18 cellular contexts compared by ENCODE assay signal in the genomic region with DNA sequence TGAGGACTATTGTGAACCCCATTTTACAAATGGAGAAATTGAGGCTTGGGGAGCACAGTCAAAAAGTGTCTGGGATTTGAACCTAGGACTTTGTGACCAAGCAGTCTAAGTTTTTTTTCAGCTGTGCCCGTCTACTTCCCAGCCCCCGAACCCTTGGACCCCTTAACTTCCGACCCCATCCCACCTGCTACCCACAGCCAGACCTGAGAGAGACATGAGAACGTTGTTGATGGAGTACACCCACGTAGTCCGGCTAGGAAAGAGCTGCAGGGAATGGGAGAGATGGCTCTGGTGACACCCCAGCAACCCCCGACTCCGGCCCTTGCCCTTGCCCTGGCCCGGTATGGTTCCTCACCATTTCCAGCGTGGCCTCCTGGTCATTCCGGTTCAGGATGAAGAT. TPM values are rescaled to one million over a fixed set of nuclear protein-coding genes. Genes with fewer than 3 reads are reported as not detected.
DNase-seq lines count a peak whose midpoint lies in the region; ATAC-seq and TF ChIP-seq lines count a peak whose summit lies in the region.
"Had no signal": no experiment of that assay in that cellular context is flagged by ENCODE, and none has a peak within 500 bp of the region (broad histone marks: within the 10 kb centered on the region; RNA-seq: fewer than 3 reads in every experiment).

No MANE protein-coding gene starts in this region.

- no peak for TF ChIP-seq CTCF in upper lobe of left lung (IDR thresholded peaks at IDR 0.05)

- H3K27me3 Mint-ChIP-seq in activated naive CD8-positive, alpha-beta T cell treated with anti-CD3 and anti-CD28 coated beads for 36 hours = no peaks in the 10 kb centered on the region
- no peaks in the 10 kb centered on the region for H3K27me3 Mint-ChIP-seq in activated naive CD8-positive, alpha-beta T cell treated with anti-CD3 and anti-CD28 coated beads, Interleukin-2, amount 50 U/mL, for 24 hours
- H3K27me3 Mint-ChIP-seq in T-helper 17 cell = no peaks in the 10 kb centered on the region
- H3K27me3 Mint-ChIP-seq in central memory CD8-positive, alpha-beta T cell = no peaks in the 10 kb centered on the region
- H3K27me3 Mint-ChIP-seq: B cell, IgD-negative memory B cell had no signal

- H3K36me3 Mint-ChIP-seq in activated naive CD8-positive, alpha-beta T cell treated with anti-CD3 and anti-CD28 coated beads for 36 hours = peaks cover 25% of the 10 kb centered on the region
- peaks cover 23% of the 10 kb centered on the region for H3K36me3 Mint-ChIP-seq in activated naive CD8-positive, alpha-beta T cell treated with anti-CD3 and anti-CD28 coated beads, Interleukin-2, amount 50 U/mL, for 24 hours (ENCODE audit: low read depth)
- peaks cover 5% of the 10 kb centered on the region for H3K36me3 Mint-ChIP-seq in T-helper 17 cell (ENCODE audit: low read depth)
- H3K36me3 Mint-ChIP-seq in central memory CD8-positive, alpha-beta T cell (ENCODE audit: insufficient read depth) = peaks cover 48% of the 10 kb centered on the region

- H3K36me3 ChIP-seq in upper lobe of left lung = no peaks in the 10 kb centered on the region

- no peak overlapping the region for H3K4me3 Mint-ChIP-seq in activated naive CD8-positive, alpha-beta T cell treated with anti-CD3 and anti-CD28 coated beads for 36 hours
- no peak overlapping the region for H3K4me3 Mint-ChIP-seq in activated naive CD8-positive, alpha-beta T cell treated with anti-CD3 and anti-CD28 coated beads, Interleukin-2, amount 50 U/mL, for 24 hours
- no peak overlapping the region for H3K4me3 Mint-ChIP-seq in T-helper 17 cell
- H3K4me3 Mint-ChIP-seq in central memory CD8-positive, alpha-beta T cell = no peak overlapping the region
- H3K4me3 Mint-ChIP-seq: B cell; CD8-positive, alpha-beta T cell; H9; IgD-negative memory B cell had no signal

- ATAC-seq in activated naive CD8-positive, alpha-beta T cell treated with anti-CD3 and anti-CD28 coated beads, Interleukin-2, amount 50 U/mL, for 24 hours = no peak
- ATAC-seq in T-helper 17 cell (no peak), upper lobe of left lung (ENCODE audit: low FRiP score in 2 of 2) (no peak), HG03196 (IDR thresholded peaks at IDR 0.05; ENCODE audit: unreplicated experiment) (no peak), GM18909 (IDR thresholded peaks at IDR 0.05; ENCODE audit: poor library complexity, unreplicated experiment) (no peak)
- no peak for ATAC-seq in central memory CD8-positive, alpha-beta T cell (replicated peaks; ENCODE audit: extremely low read depth, poor library complexity, severe bottlenecking)
- ATAC-seq: CD8-positive, alpha-beta T cell; HepG2 had no signal

- no peak for DNase-seq in activated naive CD8-positive, alpha-beta T cell treated with anti-CD3 and anti-CD28 coated beads for 36 hours
- no peak for DNase-seq in activated naive CD8-positive, alpha-beta T cell treated with anti-CD3 and anti-CD28 coated beads, Interleukin-2, amount 50 U/mL, for 24 hours
- DNase-seq in T-helper 17 cell (no peak), upper lobe of left lung (no peak)
- DNase-seq in central memory CD8-positive, alpha-beta T cell (ENCODE audit: low spot score in 2 of 2) = no peak
- DNase-seq: Calu3; CD8-positive, alpha-beta T cell; DMS79 treated with DMSO at 0.1 percent for 48 hours; GF-D8; GOT3; H9; KBM-7 had no signal

- no peak for TF ChIP-seq EP300 in upper lobe of left lung (IDR thresholded peaks at IDR 0.05)

- H3K4me3 ChIP-seq in upper lobe of left lung = no peak overlapping the region
- H3K4me3 ChIP-seq: BLaER1 treated with 17β-estradiol and CSF1 and Interleukin-3, amounts not matched to agents 10 nM and 100 nM had no signal

- H3K9me3 ChIP-seq in T-helper 17 cell (ENCODE audit: control insufficient read depth, low read length, poor library complexity, severe bottlenecking) (no peaks in the 10 kb centered on the region), upper lobe of left lung (no peaks in the 10 kb centered on the region)

- H3K27ac Mint-ChIP-seq in activated naive CD8-positive, alpha-beta T cell treated with anti-CD3 and anti-CD28 coated beads for 36 hours = peak overlapping the region; percentile 15
- H3K27ac Mint-ChIP-seq in activated naive CD8-positive, alpha-beta T cell treated with anti-CD3 and anti-CD28 coated beads, Interleukin-2, amount 50 U/mL, for 24 hours = no peak overlapping the region
- peak overlapping the region; percentile 72 for H3K27ac Mint-ChIP-seq in T-helper 17 cell
- peak overlapping the region; percentile 56 for H3K27ac Mint-ChIP-seq in central memory CD8-positive, alpha-beta T cell (ENCODE audit: low read depth)
- H3K27ac Mint-ChIP-seq: B cell; CD8-positive, alpha-beta T cell; H9 had no signal

- no peak overlapping the region for H3K27ac ChIP-seq in upper lobe of left lung
- H3K27ac ChIP-seq: BLaER1 treated with 17β-estradiol and CSF1 and Interleukin-3, amounts not matched to agents 10 nM and 100 nM had no signal

- H3K4me1 Mint-ChIP-seq in activated naive CD8-positive, alpha-beta T cell treated with anti-CD3 and anti-CD28 coated beads for 36 hours = no peaks in the 10 kb centered on the region
- H3K4me1 Mint-ChIP-seq in activated naive CD8-positive, alpha-beta T cell treated with anti-CD3 and anti-CD28 coated beads, Interleukin-2, amount 50 U/mL, for 24 hours = no peaks in the 10 kb centered on the region
- peaks cover 10% of the 10 kb centered on the region for H3K4me1 Mint-ChIP-seq in T-helper 17 cell
- H3K4me1 Mint-ChIP-seq in central memory CD8-positive, alpha-beta T cell = peaks cover 15% of the 10 kb centered on the region
- H3K4me1 Mint-ChIP-seq: B cell had no signal

- peaks cover 0 to 9% (median 5%) of the 10 kb centered on the region in 4 donors for H3K4me1 ChIP-seq in upper lobe of left lung
- H3K4me1 ChIP-seq: BLaER1 treated with 17β-estradiol and CSF1 and Interleukin-3, amounts not matched to agents 10 nM and 100 nM had no signal

- H3K9me3 Mint-ChIP-seq in activated naive CD8-positive, alpha-beta T cell treated with anti-CD3 and anti-CD28 coated beads for 36 hours = no peaks in the 10 kb centered on the region
- H3K9me3 Mint-ChIP-seq in activated naive CD8-positive, alpha-beta T cell treated with anti-CD3 and anti-CD28 coated beads, Interleukin-2, amount 50 U/mL, for 24 hours = no peaks in the 10 kb centered on the region
- no peaks in the 10 kb centered on the region for H3K9me3 Mint-ChIP-seq in central memory CD8-positive, alpha-beta T cell
- H3K9me3 Mint-ChIP-seq: CD8-positive, alpha-beta T cell; H9; IgD-negative memory B cell had no signal

- no peaks in the 10 kb centered on the region for H3K27me3 ChIP-seq in upper lobe of left lung
- H3K27me3 ChIP-seq: BLaER1 treated with 17β-estradiol and CSF1 and Interleukin-3, amounts not matched to agents 10 nM and 100 nM had no signal

- 87 to 91% methylated on average over 6 to 11 of the region's 11 CpGs for WGBS in upper lobe of left lung, 2 donors

- no peak for TF ChIP-seq POLR2A in upper lobe of left lung (IDR thresholded peaks at IDR 0.05)

RNA-seq across cellular contexts. Expression of a gene that starts 18.0 kb away (rescaled TPM):
- 100 to 1,000 TPM; 169 TPM for total RNA-seq in activated naive CD8-positive, alpha-beta T cell treated with anti-CD3 and anti-CD28 coated beads for 36 hours
- total RNA-seq in T-helper 17 cell = 100 to 1,000 TPM; 298 to 351 TPM
- total RNA-seq in upper lobe of left lung = 10 to 100 TPM in 3 of 6 donors, 1 to 10 TPM in 3; 6.2 to 28.3 (median 9.9) TPM
- total RNA-seq: Calu3 had no signal

RNA-seq across cellular contexts. Expression of a gene that starts 19.3 kb away (rescaled TPM):
- 100 to 1,000 TPM; 312 to 321 TPM for total RNA-seq in activated naive CD8-positive, alpha-beta T cell treated with anti-CD3 and anti-CD28 coated beads for 36 hours
- 100 to 1,000 TPM; 282 to 320 TPM for total RNA-seq in T-helper 17 cell
- total RNA-seq in upper lobe of left lung = 100 to 1,000 TPM; 142 to 404 (median 242) TPM

RNA-seq across cellular contexts. Expression of a gene that starts 47.7 kb away (rescaled TPM):
- 100 to 1,000 TPM; 160 to 171 TPM for total RNA-seq in activated naive CD8-positive, alpha-beta T cell treated with anti-CD3 and anti-CD28 coated beads for 36 hours
- total RNA-seq in T-helper 17 cell = 100 to 1,000 TPM; 201 to 205 TPM
- total RNA-seq in upper lobe of left lung = 100 to 1,000 TPM; 162 to 636 (median 512) TPM

Comparison
In these comparisons a context has a peak if more than half of its experiments do, and no peak if none do; other contexts are left out.
1. RNA of a gene that starts 18.0 kb away (total RNA-seq): 298 to 351 TPM in T-helper 17 cell and 169 TPM in activated naive CD8-positive, alpha-beta T cell treated with anti-CD3 and anti-CD28 coated beads for 36 hours; 6.2 to 28.3 TPM in upper lobe of left lung; every median in the first group is over 4 times any median in the second.